ENCODE assay signal across 30 cellular contexts in the genomic region with DNA sequence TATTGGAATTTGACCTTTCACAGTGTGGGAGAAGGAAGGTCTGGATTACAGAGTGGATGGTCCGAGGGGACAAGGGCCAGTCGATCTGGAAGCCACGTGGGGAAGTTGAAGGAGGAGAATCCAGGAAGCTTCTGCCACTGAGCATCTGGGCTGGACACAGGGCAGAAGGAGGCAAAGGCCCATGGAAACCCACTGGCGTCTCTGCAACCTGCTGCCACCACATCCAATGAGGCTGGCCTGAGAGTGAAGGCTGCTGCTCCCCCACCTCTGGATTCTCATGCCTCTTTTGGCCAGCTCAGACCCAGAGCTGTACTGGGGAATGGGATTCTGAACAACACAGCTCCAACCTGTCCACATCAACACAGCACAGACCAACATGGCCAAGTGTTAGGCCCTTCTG.
"Had no signal": no experiment of that assay in that cellular context is flagged by ENCODE, and none has a peak within 500 bp of the region (broad histone marks: within the 10 kb centered on the region; RNA-seq: fewer than 3 reads in every experiment).

No MANE protein-coding gene starts in this region.

- H2AFZ ChIP-seq: parathyroid adenoma had no signal

- H3K27me3 Mint-ChIP-seq: progenitor cell of endocrine pancreas had no signal

- H3K4me1 Mint-ChIP-seq: stimulated activated effector memory CD8-positive, alpha-beta T cell treated with anti-CD3 and anti-CD28 coated beads, Interleukin-12 subunit alpha, Interleukin-12 subunit beta, amount 100 ng/mL, for 72 hours had no signal

- H3K27ac Mint-ChIP-seq: naive thymus-derived CD8-positive, alpha-beta T cell; natural killer cell treated with Interleukin-12 subunit alpha and Interleukin-12 subunit beta and Interleukin-15 and Interleukin-18, amount 100 ng/mL, for 72 hours; nephron progenitor cell; progenitor cell of endocrine pancreas; stimulated activated effector memory CD8-positive, alpha-beta T cell treated with anti-CD3 and anti-CD28 coated beads, Interleukin-12 subunit alpha, Interleukin-12 subunit beta, amount 100 ng/mL, for 72 hours; stimulated activated naive B cell treated with anti-CD40 and anti-IgM and Interleukin-4, amounts not matched to agents 10 μg/mL and 1 μg/mL and 100 μg/mL, for 72 hours; stimulated activated naive CD8-positive, alpha-beta T cell treated with anti-CD3 and anti-CD28 coated beads, Interleukin-15, Interleukin-2, amounts not matched to agents 100 ng/mL and 50 ng/mL, for 24 hours had no signal

- FAIRE-seq: small intestine, urothelium cell line had no signal

- H3K9ac ChIP-seq: parathyroid adenoma had no signal

- H3K4me3 ChIP-seq: ovary, psoas muscle, right lobe of liver, sigmoid colon, stomach, thoracic aorta, thyroid gland, tibial nerve, upper lobe of left lung, vagina had no signal

- H3K27me3 ChIP-seq: neutrophil, ovary, right lobe of liver, sigmoid colon, stomach, thyroid gland, tibial nerve, upper lobe of left lung, vagina had no signal

- H3K9me3 ChIP-seq: neutrophil, ovary, right lobe of liver, sigmoid colon, thoracic aorta, thyroid gland, upper lobe of left lung, vagina had no signal

- ATAC-seq: naive thymus-derived CD8-positive, alpha-beta T cell; natural killer cell treated with Interleukin-12 subunit alpha and Interleukin-12 subunit beta and Interleukin-15 and Interleukin-18, amount 100 ng/mL, for 72 hours; psoas muscle; right cardiac atrium; right lobe of liver; stimulated activated effector memory CD8-positive, alpha-beta T cell treated with anti-CD3 and anti-CD28 coated beads, Interleukin-12 subunit alpha, Interleukin-12 subunit beta, amount 100 ng/mL, for 72 hours; stimulated activated naive B cell treated with anti-CD40 and anti-IgM and Interleukin-4, amounts not matched to agents 10 μg/mL and 1 μg/mL and 100 μg/mL, for 72 hours had no signal

- H3K27ac ChIP-seq: neutrophil, ovary, parathyroid adenoma, psoas muscle, right lobe of liver, sigmoid colon, stomach, thoracic aorta, thyroid gland, tibial nerve, upper lobe of left lung, vagina had no signal

- H3K36me3 Mint-ChIP-seq: natural killer cell treated with Interleukin-12 subunit alpha and Interleukin-12 subunit beta and Interleukin-15 and Interleukin-18, amount 100 ng/mL, for 72 hours; stimulated activated effector memory CD8-positive, alpha-beta T cell treated with anti-CD3 and anti-CD28 coated beads, Interleukin-12 subunit alpha, Interleukin-12 subunit beta, amount 100 ng/mL, for 72 hours had no signal

- H3K79me2 ChIP-seq: parathyroid adenoma had no signal

- H3K9me3 Mint-ChIP-seq: natural killer cell treated with Interleukin-12 subunit alpha and Interleukin-12 subunit beta and Interleukin-15 and Interleukin-18, amount 100 ng/mL, for 72 hours; stimulated activated effector memory CD8-positive, alpha-beta T cell treated with anti-CD3 and anti-CD28 coated beads, Interleukin-12 subunit alpha, Interleukin-12 subunit beta, amount 100 ng/mL, for 72 hours had no signal

- H3K36me3 ChIP-seq: neutrophil, ovary, right lobe of liver, sigmoid colon, stomach, thoracic aorta, thyroid gland, tibial nerve, upper lobe of left lung, vagina had no signal

- H3K4me3 Mint-ChIP-seq: naive thymus-derived CD8-positive, alpha-beta T cell; natural killer cell treated with Interleukin-12 subunit alpha and Interleukin-12 subunit beta and Interleukin-15 and Interleukin-18, amount 100 ng/mL, for 72 hours; nephron progenitor cell; neural crest cell; stimulated activated effector memory CD8-positive, alpha-beta T cell treated with anti-CD3 and anti-CD28 coated beads, Interleukin-12 subunit alpha, Interleukin-12 subunit beta, amount 100 ng/mL, for 72 hours; stimulated activated naive B cell treated with anti-CD40 and anti-IgM and Interleukin-4, amounts not matched to agents 10 μg/mL and 1 μg/mL and 100 μg/mL, for 72 hours; stimulated activated naive CD8-positive, alpha-beta T cell treated with anti-CD3 and anti-CD28 coated beads, Interleukin-15, Interleukin-2, amounts not matched to agents 100 ng/mL and 50 ng/mL, for 24 hours had no signal

- DNase-seq: naive thymus-derived CD8-positive, alpha-beta T cell; nephron progenitor cell; occipital lobe; ovary; psoas muscle; right cardiac atrium; right lobe of liver; sigmoid colon; small intestine; stimulated activated CD4-positive, alpha-beta T cell treated with anti-CD3 and anti-CD28 coated beads, Interleukin-15, amount 100 ng/mL, for 24 hours; stimulated activated CD4-positive, alpha-beta T cell treated with anti-CD3 and anti-CD28 coated beads, Interleukin-2, amount 100 ng/mL, for 24 hours; stimulated activated CD4-positive, alpha-beta T cell treated with anti-CD3 and anti-CD28 coated beads, Interleukin-2, amount 100 ng/mL, for 48 hours; stimulated activated CD4-positive, alpha-beta T cell treated with anti-CD3 and anti-CD28 coated beads, Interleukin-4, amount 100 ng/mL, for 24 hours; stimulated activated naive B cell treated with anti-CD40 and anti-IgM and Interleukin-4, amounts not matched to agents 10 μg/mL and 1 μg/mL and 100 μg/mL, for 72 hours; stimulated activated naive CD4-positive, alpha-beta T cell treated with Interleukin-2 at 50 U/mL for 16 hours; stomach; thyroid gland; trophoblast cell; upper lobe of left lung had no signal
